1 cellular context compared by ENCODE assay signal in genomic region chr1:203521812-203522211, GRCh38.
TF ChIP-seq lines count a peak whose summit lies in the region.

No MANE protein-coding gene starts in this region.

TF ChIP-seq in HEK293, 187 proteins besides CTCF, POLR2A, EP300 and RAD21:
- TF ChIP-seq ZNF398 (tag by site-specific recombination; IDR thresholded peaks at IDR 0.05) (peak; percentile 24; the same call in 1 of the 2 replicates), ZNF155 (tag by site-specific recombination; IDR thresholded peaks at IDR 0.05) (no peak), ZIC2 (tag by site-specific recombination; IDR thresholded peaks at IDR 0.05) (peak; percentile 88)
